ENCODE assay signal across 20 cellular contexts in genomic region chr5:122760281-122760680, GRCh38.
"Had no signal": no experiment of that assay in that cellular context is flagged by ENCODE, and none has a peak within 500 bp of the region (broad histone marks: within the 10 kb centered on the region; RNA-seq: fewer than 3 reads in every experiment).

No MANE protein-coding gene starts in this region.

- H3K4me3 Mint-ChIP-seq: activated naive CD4-positive, alpha-beta T cell treated with anti-CD3 and anti-CD28 coated beads, Interleukin-2, amount 10 ng/mL, durations not matched to agents 7 days and 5 days; activated naive CD8-positive, alpha-beta T cell treated with anti-CD3 and anti-CD28 coated beads, Interleukin-2, amount 10 ng/mL, durations not matched to agents 7 days and 5 days; naive thymus-derived CD4-positive, alpha-beta T cell had no signal

- ATAC-seq: naive thymus-derived CD4-positive, alpha-beta T cell; right cardiac atrium; stimulated activated naive CD8-positive, alpha-beta T cell treated with anti-CD3 and anti-CD28 coated beads, Interleukin-15, Interleukin-2, amounts not matched to agents 100 U/mL and 50 U/mL, for 24 hours had no signal

- H3K27me3 ChIP-seq: breast epithelium, spleen, testis, transverse colon had no signal

- H3K4me1 ChIP-seq: breast epithelium, testis, transverse colon had no signal

- H3K27ac Mint-ChIP-seq: activated naive CD4-positive, alpha-beta T cell treated with anti-CD3 and anti-CD28 coated beads, Interleukin-2, amount 10 ng/mL, durations not matched to agents 7 days and 5 days; activated naive CD8-positive, alpha-beta T cell treated with anti-CD3 and anti-CD28 coated beads, Interleukin-2, amount 10 ng/mL, durations not matched to agents 7 days and 5 days; naive thymus-derived CD4-positive, alpha-beta T cell had no signal

- H3K36me3 ChIP-seq: breast epithelium, left ventricle myocardium inferior, spleen, transverse colon had no signal

- H3K27ac ChIP-seq: breast epithelium, left ventricle myocardium inferior, spleen, testis, transverse colon had no signal

- H3K36me3 Mint-ChIP-seq: activated naive CD4-positive, alpha-beta T cell treated with anti-CD3 and anti-CD28 coated beads, Interleukin-2, amount 10 ng/mL, durations not matched to agents 7 days and 5 days; activated naive CD8-positive, alpha-beta T cell treated with anti-CD3 and anti-CD28 coated beads, Interleukin-2, amount 10 ng/mL, durations not matched to agents 7 days and 5 days; naive thymus-derived CD4-positive, alpha-beta T cell had no signal

- H3K9me3 ChIP-seq: breast epithelium, left ventricle myocardium inferior, spleen, testis, transverse colon had no signal

- H3K4me3 ChIP-seq: breast epithelium, left ventricle myocardium inferior, spleen, testis, transverse colon had no signal

- DNase-seq: activated CD4-positive, alpha-beta T cell treated with anti-CD3 and anti-CD28 coated beads for 4 hours; activated CD4-positive, alpha-beta T cell treated with anti-CD3 and anti-CD28 coated beads, Interleukin-2, amount 50 U/mL, for 4 hours; activated CD8-positive, alpha-beta memory T cell treated with anti-CD3 and anti-CD28 coated beads for 24 hours; activated gamma-delta T cell; activated naive CD4-positive, alpha-beta T cell treated with anti-CD3 and anti-CD28 coated beads, Interleukin-2, amount 10 ng/mL, durations not matched to agents 7 days and 5 days; activated naive CD8-positive, alpha-beta T cell treated with anti-CD3 and anti-CD28 coated beads, Interleukin-2, amount 10 ng/mL, durations not matched to agents 7 days and 5 days; central memory CD4-positive, alpha-beta T cell; dermis blood vessel endothelial cell; effector CD4-positive, alpha-beta T cell; left ventricle myocardium inferior; midbrain; naive thymus-derived CD4-positive, alpha-beta T cell; occipital lobe; right cardiac atrium; spleen; stimulated activated CD4-positive, alpha-beta T cell treated with anti-CD3 and anti-CD28 coated beads, Interleukin-2, amount 100 ng/mL, for 48 hours; stimulated activated naive CD8-positive, alpha-beta T cell treated with anti-CD3 and anti-CD28 coated beads, Interleukin-15, Interleukin-2, amounts not matched to agents 100 U/mL and 50 U/mL, for 24 hours; testis; transverse colon had no signal

- H3K9me3 Mint-ChIP-seq: activated naive CD4-positive, alpha-beta T cell treated with anti-CD3 and anti-CD28 coated beads, Interleukin-2, amount 10 ng/mL, durations not matched to agents 7 days and 5 days; activated naive CD8-positive, alpha-beta T cell treated with anti-CD3 and anti-CD28 coated beads, Interleukin-2, amount 10 ng/mL, durations not matched to agents 7 days and 5 days; naive thymus-derived CD4-positive, alpha-beta T cell had no signal

- H3K27me3 Mint-ChIP-seq: activated naive CD4-positive, alpha-beta T cell treated with anti-CD3 and anti-CD28 coated beads, Interleukin-2, amount 10 ng/mL, durations not matched to agents 7 days and 5 days; activated naive CD8-positive, alpha-beta T cell treated with anti-CD3 and anti-CD28 coated beads, Interleukin-2, amount 10 ng/mL, durations not matched to agents 7 days and 5 days; naive thymus-derived CD4-positive, alpha-beta T cell had no signal
